Comparison of ENCODE assay signal across 9 cellular contexts in genomic region chr11:116771935-116772334, GRCh38. TPM values are rescaled to one million over a fixed set of nuclear protein-coding genes. Genes with fewer than 3 reads are reported as not detected.
DNase-seq lines count a peak whose midpoint lies in the region; ATAC-seq, FAIRE-seq and TF ChIP-seq lines count a peak whose summit lies in the region.
"Had no signal": no experiment of that assay in that cellular context is flagged by ENCODE, and none has a peak within 500 bp of the region (broad histone marks: within the 10 kb centered on the region; RNA-seq: fewer than 3 reads in every experiment).

No MANE protein-coding gene starts in this region.

- FAIRE-seq in kidney (lab: Jason Lieb, UNC): no peak

- no peaks in the 10 kb centered on the region for H3K27me3 Mint-ChIP-seq in T-helper 1 cell treated with Interleukin-12 subunit alpha and Interleukin-12 subunit beta and Interleukin-4 antibody, amounts not matched to agents 30 μg/mL and 1 μg/mL, for 36 hours (ENCODE audit: low read depth)
- H3K27me3 Mint-ChIP-seq in activated CD8-positive, alpha-beta T cell treated with anti-CD3 and anti-CD28 coated beads, Interleukin-2, amount 10 ng/mL, durations not matched to agents 7 days and 5 days (ENCODE audit: low read depth): no peaks in the 10 kb centered on the region

- H3K4me3 Mint-ChIP-seq in T-helper 1 cell treated with Interleukin-12 subunit alpha and Interleukin-12 subunit beta and Interleukin-4 antibody, amounts not matched to agents 30 μg/mL and 1 μg/mL, for 36 hours: peak overlapping the region; percentile 98
- peak overlapping the region; percentile 97 for H3K4me3 Mint-ChIP-seq in activated CD8-positive, alpha-beta T cell treated with anti-CD3 and anti-CD28 coated beads, Interleukin-2, amount 10 ng/mL, durations not matched to agents 7 days and 5 days

- peaks cover 36% of the 10 kb centered on the region for H3K4me1 Mint-ChIP-seq in T-helper 1 cell treated with Interleukin-12 subunit alpha and Interleukin-12 subunit beta and Interleukin-4 antibody, amounts not matched to agents 30 μg/mL and 1 μg/mL, for 36 hours (ENCODE audit: low read depth)
- peaks cover 45% of the 10 kb centered on the region for H3K4me1 Mint-ChIP-seq in activated CD8-positive, alpha-beta T cell treated with anti-CD3 and anti-CD28 coated beads, Interleukin-2, amount 10 ng/mL, durations not matched to agents 7 days and 5 days (ENCODE audit: low read depth)

- TF ChIP-seq EP300 in suprapubic skin (IDR thresholded peaks at IDR 0.05): no peak

- peaks cover 24% of the 10 kb centered on the region for H3K36me3 Mint-ChIP-seq in T-helper 1 cell treated with Interleukin-12 subunit alpha and Interleukin-12 subunit beta and Interleukin-4 antibody, amounts not matched to agents 30 μg/mL and 1 μg/mL, for 36 hours (ENCODE audit: low read depth)
- H3K36me3 Mint-ChIP-seq in activated CD8-positive, alpha-beta T cell treated with anti-CD3 and anti-CD28 coated beads, Interleukin-2, amount 10 ng/mL, durations not matched to agents 7 days and 5 days (ENCODE audit: low read depth): peaks cover 35% of the 10 kb centered on the region

- POLR2A ChIA-PET in activated CD8-positive, alpha-beta T cell treated with anti-CD3 and anti-CD28 coated beads, Interleukin-2, amount 10 ng/mL, durations not matched to agents 7 days and 5 days (lab: Charles Lee): interaction anchor here (1.0 to 3.9 kb wide), 5 partner anchors 13 to 64 kb away, joined by 3 to 44 read pairs (median 5); partner anchors contain the start of gene ZPR1

- peak overlapping the region; percentile 81 to 82 for H3K9ac ChIP-seq in kidney (ENCODE audit: low read length in 2 of 2)

- TF ChIP-seq POLR2A in suprapubic skin (IDR thresholded peaks at IDR 0.05): no peak

- peaks cover 0 to 5% of the 10 kb centered on the region in 2 donors for H3K36me3 ChIP-seq in kidney (ENCODE audit: control insufficient read depth in 1 of 2, insufficient read depth in 2 of 2, low read length in 2 of 2)
- peaks cover 22% of the 10 kb centered on the region for H3K36me3 ChIP-seq in suprapubic skin

- H3K27ac Mint-ChIP-seq in T-helper 1 cell treated with Interleukin-12 subunit alpha and Interleukin-12 subunit beta and Interleukin-4 antibody, amounts not matched to agents 30 μg/mL and 1 μg/mL, for 36 hours: peak overlapping the region; percentile 97
- H3K27ac Mint-ChIP-seq in activated CD8-positive, alpha-beta T cell treated with anti-CD3 and anti-CD28 coated beads, Interleukin-2, amount 10 ng/mL, durations not matched to agents 7 days and 5 days: peak overlapping the region; percentile 97

- no peak for TF ChIP-seq CTCF in kidney (IDR thresholded peaks at IDR 0.05; ENCODE audit: borderline replicate concordance, extremely low read depth, insufficient read depth)
- no peak for TF ChIP-seq CTCF in suprapubic skin (IDR thresholded peaks at IDR 0.05)

- no peaks in the 10 kb centered on the region for H3K9me3 Mint-ChIP-seq in T-helper 1 cell treated with Interleukin-12 subunit alpha and Interleukin-12 subunit beta and Interleukin-4 antibody, amounts not matched to agents 30 μg/mL and 1 μg/mL, for 36 hours
- no peaks in the 10 kb centered on the region for H3K9me3 Mint-ChIP-seq in activated CD8-positive, alpha-beta T cell treated with anti-CD3 and anti-CD28 coated beads, Interleukin-2, amount 10 ng/mL, durations not matched to agents 7 days and 5 days (ENCODE audit: insufficient read depth)

- ATAC-seq in activated CD8-positive, alpha-beta T cell treated with anti-CD3 and anti-CD28 coated beads, Interleukin-2, amount 10 ng/mL, durations not matched to agents 7 days and 5 days: no peak
- ATAC-seq in GM21786 (IDR thresholded peaks at IDR 0.05; ENCODE audit: unreplicated experiment): no peak
- ATAC-seq in GM18867 (IDR thresholded peaks at IDR 0.05; ENCODE audit: unreplicated experiment): no peak

- 9% methylated on average over 2 of the region's 2 CpGs for WGBS in suprapubic skin

- H3K27ac ChIP-seq in kidney (ENCODE audit: low read depth in 2 of 2, low read length in 2 of 2): no peak overlapping the region
- peak overlapping the region; percentile 85 for H3K27ac ChIP-seq in suprapubic skin

- intact Hi-C loops in kidney (cut with DNase I): no loop called here

- H3K4me3 ChIP-seq in kidney (ENCODE audit: low read length in 2 of 2) (peak overlapping the region; percentile 86 to 91), suprapubic skin (peak overlapping the region; percentile 73)

- H3K9me3 ChIP-seq in kidney (ENCODE audit: control insufficient read depth in 1 of 2, low read length in 2 of 2): no peaks in the 10 kb centered on the region
- no peaks in the 10 kb centered on the region for H3K9me3 ChIP-seq in suprapubic skin

- DNase-seq in T-helper 1 cell (no peak), kidney (no peak), suprapubic skin (ENCODE audit: low spot score in 2 of 2) (no peak), NOMO-1 treated with DMSO at 0.1 percent for 48 hours (lab: John Stamatoyannopoulos, UW; ENCODE audit: unreplicated experiment) (no peak)
- DNase-seq in activated CD8-positive, alpha-beta T cell treated with anti-CD3 and anti-CD28 coated beads, Interleukin-2, amount 10 ng/mL, durations not matched to agents 7 days and 5 days: no peak

- peaks cover 9 to 11% of the 10 kb centered on the region in 2 donors for H3K4me1 ChIP-seq in kidney (ENCODE audit: control insufficient read depth in 1 of 2, insufficient read depth in 1 of 2, low read depth in 1 of 2, low read length in 2 of 2)
- H3K4me1 ChIP-seq in suprapubic skin: peaks cover 28% of the 10 kb centered on the region

- H3K27me3 ChIP-seq in suprapubic skin: no peaks in the 10 kb centered on the region

- CTCF ChIA-PET in activated CD8-positive, alpha-beta T cell treated with anti-CD3 and anti-CD28 coated beads, Interleukin-2, amount 10 ng/mL, durations not matched to agents 7 days and 5 days (lab: Charles Lee): interaction anchor here (1.6 to 4.8 kb wide), 2 partner anchors 19 to 64 kb away, joined by 9 to 28 read pairs; partner anchors contain the start of gene APOA5

RNA-seq across cellular contexts. Expression of gene BUD13, which starts 0.9 kb away (rescaled TPM):
- total RNA-seq in activated CD8-positive, alpha-beta T cell treated with anti-CD3 and anti-CD28 coated beads, Interleukin-2, amount 10 ng/mL, durations not matched to agents 7 days and 5 days: 10 to 100 TPM; 36.3 to 39.5 TPM
- total RNA-seq in kidney (14.1 TPM), suprapubic skin (10 to 100 TPM; 11.5 to 19.4 (median 14.3) TPM)
- polyA plus RNA-seq in kidney (ENCODE audit: insufficient read depth, low read depth, low replicate concordance): 11.7 TPM

RNA-seq across cellular contexts. Expression of gene ZPR1, which starts 15.9 kb away (rescaled TPM):
- total RNA-seq in activated CD8-positive, alpha-beta T cell treated with anti-CD3 and anti-CD28 coated beads, Interleukin-2, amount 10 ng/mL, durations not matched to agents 7 days and 5 days: 10 to 100 TPM; 60.5 to 62.0 TPM
- total RNA-seq in kidney (40.2 TPM), suprapubic skin (10 to 100 TPM; 25.4 to 48.7 (median 36.8) TPM)
- polyA plus RNA-seq in kidney (ENCODE audit: insufficient read depth, low read depth, low replicate concordance): 30.0 TPM

RNA-seq across cellular contexts. Expression of gene APOA5, which starts 19.7 kb away (rescaled TPM):
- total RNA-seq in activated CD8-positive, alpha-beta T cell treated with anti-CD3 and anti-CD28 coated beads, Interleukin-2, amount 10 ng/mL, durations not matched to agents 7 days and 5 days: not detected
- total RNA-seq in kidney: not detected
- polyA plus RNA-seq in kidney (ENCODE audit: insufficient read depth, low read depth, low replicate concordance): not detected
- total RNA-seq in suprapubic skin: under 1 TPM in 1 of 4 donors, not detected in 3; 0.72 TPM
- total RNA-seq: RPMI7951 had no signal

RNA-seq across cellular contexts. Expression of gene APOA4, which starts 51.2 kb away (rescaled TPM):
- total RNA-seq in activated CD8-positive, alpha-beta T cell treated with anti-CD3 and anti-CD28 coated beads, Interleukin-2, amount 10 ng/mL, durations not matched to agents 7 days and 5 days: not detected
- not detected for total RNA-seq in kidney
- 0.80 TPM for polyA plus RNA-seq in kidney (ENCODE audit: insufficient read depth, low read depth, low replicate concordance)
- total RNA-seq in suprapubic skin: 1 to 10 TPM in 2 of 4 donors, under 1 TPM in 1, not detected in 1; 0.34 to 3.9 (median 2.3) TPM
- total RNA-seq: RPMI7951 had no signal

RNA-seq across cellular contexts. Expression of gene APOC3, which starts 57.8 kb away (rescaled TPM):
- total RNA-seq in activated CD8-positive, alpha-beta T cell treated with anti-CD3 and anti-CD28 coated beads, Interleukin-2, amount 10 ng/mL, durations not matched to agents 7 days and 5 days: not detected
- total RNA-seq in kidney (not detected), suprapubic skin (10 to 100 TPM in 1 of 4 donors, 1 to 10 TPM in 1, not detected in 2; 2.6 to 36.5 TPM)
- 35.6 TPM for polyA plus RNA-seq in kidney (ENCODE audit: insufficient read depth, low read depth, low replicate concordance)
- total RNA-seq: RPMI7951 had no signal
